ENCODE assay signal across 1 cellular context in the genomic region with DNA sequence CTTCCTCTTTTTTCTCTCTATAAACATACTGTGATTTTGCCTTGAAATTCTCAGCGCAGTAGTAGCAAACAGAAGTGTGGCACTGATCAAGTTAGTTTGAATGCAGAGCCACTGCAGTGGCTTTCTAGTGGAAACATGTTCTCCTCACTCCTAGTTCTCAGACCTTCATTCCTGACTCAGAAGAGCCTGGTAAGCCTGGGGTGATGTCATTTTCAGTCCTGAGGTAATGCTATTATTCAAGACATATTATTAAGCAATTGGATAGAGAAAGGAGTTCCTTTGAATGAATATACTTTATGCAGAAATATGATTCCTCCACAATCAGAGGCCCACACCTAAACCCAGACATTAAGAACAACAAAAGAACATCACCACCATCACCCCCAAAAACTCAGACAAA.
TF ChIP-seq lines count a peak whose summit lies in the region.

No MANE protein-coding gene starts in this region.

TF ChIP-seq in WTC11, 78 proteins besides CTCF, POLR2A, EP300 and RAD21 (continued from another document):
- TF ChIP-seq ZNF512 (CRISPR knock-in tag; IDR thresholded peaks at IDR 0.05; ENCODE audit: borderline replicate concordance) = no peak
